Comparison of ENCODE assay signal across 17 cellular contexts in the genomic region with DNA sequence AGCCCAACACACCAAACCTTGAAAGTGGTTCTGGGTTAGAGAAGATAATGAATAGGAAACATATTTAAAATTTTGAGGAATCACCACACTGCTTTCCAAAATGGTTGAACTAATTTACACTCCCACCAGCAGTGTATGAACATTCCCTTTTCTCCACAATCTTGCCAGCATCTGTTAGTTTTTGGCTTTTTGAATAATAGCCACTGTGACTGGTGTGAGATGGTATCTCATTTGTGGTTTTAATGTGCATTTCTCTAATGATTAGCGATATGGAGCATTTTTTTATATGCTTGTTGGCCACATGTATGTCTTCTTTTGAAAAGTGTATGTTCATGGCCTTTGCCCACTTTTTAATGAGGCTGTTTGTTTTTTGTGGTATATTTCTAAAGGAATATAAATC.
DNase-seq lines count a peak whose midpoint lies in the region; ATAC-seq, FAIRE-seq and TF ChIP-seq lines count a peak whose summit lies in the region.
"Had no signal": no experiment of that assay in that cellular context is flagged by ENCODE, and none has a peak within 500 bp of the region (broad histone marks: within the 10 kb centered on the region; RNA-seq: fewer than 3 reads in every experiment).

No MANE protein-coding gene starts in this region.

- H3K36me3 ChIP-seq in IMR-90 (ENCODE audit: control insufficient read depth, insufficient read depth, low read length): no peaks in the 10 kb centered on the region
- no peaks in the 10 kb centered on the region for H3K36me3 ChIP-seq in astrocyte (ENCODE audit: insufficient read depth, low read length)

- H3K23ac ChIP-seq in IMR-90 (ENCODE audit: low read depth, low read length): no peak overlapping the region

- no peak overlapping the region for H2AK5ac ChIP-seq in IMR-90 (ENCODE audit: low read depth, low read length)

- H3K9ac ChIP-seq in IMR-90 (ENCODE audit: low read depth, low read length) (no peak overlapping the region), astrocyte (ENCODE audit: low read length) (no peak overlapping the region)

- DNase-seq in activated CD8-positive, alpha-beta T cell treated with anti-CD3 and anti-CD28 coated beads, Interleukin-2, amount 10 ng/mL, durations not matched to agents 7 days and 5 days: no peak
- no peak for DNase-seq in activated CD8-positive, alpha-beta T cell treated with anti-CD3 and anti-CD28 coated beads for 36 hours
- DNase-seq in IMR-90 (no peak), astrocyte (ENCODE audit: low read depth) (peak; percentile 53), natural killer cell (no peak), cerebellum (ENCODE audit: low spot score) (no peak), medulla oblongata (ENCODE audit: extremely low spot score) (no peak), caudate nucleus (lab: John Stamatoyannopoulos, UW) (no peak)
- DNase-seq: COR-L47, NCI-H1417, NCI-H2029, NCI-H510A, NCI-H82, PC-9 had no signal

- peak overlapping the region; percentile 47; the same call in 1 of the 2 replicates for H3K18ac ChIP-seq in IMR-90 (ENCODE audit: low read depth, low read length)

- no peaks in the 10 kb centered on the region for H3K27me3 Mint-ChIP-seq in activated CD8-positive, alpha-beta T cell treated with anti-CD3 and anti-CD28 coated beads, Interleukin-2, amount 10 ng/mL, durations not matched to agents 7 days and 5 days (ENCODE audit: low read depth)
- no peaks in the 10 kb centered on the region for H3K27me3 Mint-ChIP-seq in activated CD8-positive, alpha-beta T cell treated with anti-CD3 and anti-CD28 coated beads for 36 hours
- no peaks in the 10 kb centered on the region for H3K27me3 Mint-ChIP-seq in astrocyte (ENCODE audit: low read depth, unreplicated experiment)
- no peaks in the 10 kb centered on the region for H3K27me3 Mint-ChIP-seq in natural killer cell (ENCODE audit: low read depth in 2 of 2)
- H3K27me3 Mint-ChIP-seq: IgD-negative memory B cell had no signal

- peaks cover 47% of the 10 kb centered on the region for H3K4me1 Mint-ChIP-seq in activated CD8-positive, alpha-beta T cell treated with anti-CD3 and anti-CD28 coated beads, Interleukin-2, amount 10 ng/mL, durations not matched to agents 7 days and 5 days (ENCODE audit: low read depth)
- H3K4me1 Mint-ChIP-seq in activated CD8-positive, alpha-beta T cell treated with anti-CD3 and anti-CD28 coated beads for 36 hours (ENCODE audit: low read depth): peaks cover 31% of the 10 kb centered on the region
- H3K4me1 Mint-ChIP-seq in astrocyte (ENCODE audit: low read depth, unreplicated experiment) (peaks cover 9% of the 10 kb centered on the region), natural killer cell (peaks cover 28 to 36% of the 10 kb centered on the region in 2 donors)

- H3K79me1 ChIP-seq in IMR-90 (ENCODE audit: low read depth in 1 of 2, low read length in 2 of 2): no peaks in the 10 kb centered on the region

- H3K27ac ChIP-seq in IMR-90 (ENCODE audit: insufficient read depth, low read length) (no peak overlapping the region), astrocyte (ENCODE audit: low read depth, low read length) (no peak overlapping the region), caudate nucleus (ENCODE audit: low read depth, low read length) (no peak overlapping the region)
- H3K27ac ChIP-seq: C4-2B, PC-9 had no signal

- H3K9me3 Mint-ChIP-seq in activated CD8-positive, alpha-beta T cell treated with anti-CD3 and anti-CD28 coated beads, Interleukin-2, amount 10 ng/mL, durations not matched to agents 7 days and 5 days (ENCODE audit: insufficient read depth): peaks cover 12% of the 10 kb centered on the region
- peaks cover 16% of the 10 kb centered on the region for H3K9me3 Mint-ChIP-seq in activated CD8-positive, alpha-beta T cell treated with anti-CD3 and anti-CD28 coated beads for 36 hours
- H3K9me3 Mint-ChIP-seq in astrocyte (ENCODE audit: unreplicated experiment) (peaks cover 7% of the 10 kb centered on the region), natural killer cell (no peaks in the 10 kb centered on the region)

- intact Hi-C loops in activated CD8-positive, alpha-beta T cell treated with anti-CD3 and anti-CD28 coated beads for 36 hours (cut with micrococcal nuclease): loop anchor here (10.0 kb wide), 2 partner anchors 307 to 423 kb away; a partner anchor contains a TSS
- intact Hi-C loops in IMR-90 (cut with micrococcal nuclease): no loop called here
- intact Hi-C loops in natural killer cell (cut with micrococcal nuclease): loop anchor here (5.0 kb wide), 1 partner anchor 166 kb away; a partner anchor contains a TSS

- no peaks in the 10 kb centered on the region for H3K79me2 ChIP-seq in astrocyte (ENCODE audit: insufficient read depth, low read length)

- H4K20me1 ChIP-seq in IMR-90 (ENCODE audit: insufficient read depth, low read length) (no peaks in the 10 kb centered on the region), astrocyte (ENCODE audit: insufficient read depth, low read length) (no peaks in the 10 kb centered on the region)

- in situ Hi-C loops in IMR-90 (cut with MboI; ENCODE audit: low sequenced_read_pairs): no loop called here

- peaks cover 5% of the 10 kb centered on the region; the same call in 1 of the 2 replicates for H3K9me1 ChIP-seq in IMR-90 (ENCODE audit: insufficient read depth, low read length)

- TF ChIP-seq CTCF in activated CD8-positive, alpha-beta T cell treated with anti-CD3 and anti-CD28 coated beads for 36 hours (IDR thresholded peaks at IDR 0.05): no peak
- no peak for TF ChIP-seq CTCF in IMR-90 (conservative IDR thresholded peaks at IDR 0.05; ENCODE audit: low read depth, low read length)
- TF ChIP-seq CTCF in astrocyte (IDR thresholded peaks at IDR 0.05; ENCODE audit: insufficient read depth, low read depth, low read length): no peak
- no peak for TF ChIP-seq CTCF in natural killer cell (IDR thresholded peaks at IDR 0.05)

- peak overlapping the region; percentile 46 for H2BK5ac ChIP-seq in IMR-90 (ENCODE audit: low read depth, low read length, poor library complexity, severe bottlenecking)

- H3K4me2 ChIP-seq in IMR-90 (ENCODE audit: low read depth, low read length): no peak overlapping the region
- H3K4me2 ChIP-seq in astrocyte (ENCODE audit: low read length): no peak overlapping the region
- H3K4me2 ChIP-seq: PC-9 had no signal

- peak overlapping the region; percentile 27; the same call in 1 of the 2 replicates for H4K91ac ChIP-seq in IMR-90 (ENCODE audit: insufficient read depth, low read depth, low read length)

- dilution Hi-C loops in IMR-90 (cut with HindIII; ENCODE audit: low sequenced_read_pairs, unreplicated experiment): no loop called here

- peaks cover 39% of the 10 kb centered on the region for H3K36me3 Mint-ChIP-seq in activated CD8-positive, alpha-beta T cell treated with anti-CD3 and anti-CD28 coated beads, Interleukin-2, amount 10 ng/mL, durations not matched to agents 7 days and 5 days (ENCODE audit: low read depth)
- peaks cover 3% of the 10 kb centered on the region for H3K36me3 Mint-ChIP-seq in activated CD8-positive, alpha-beta T cell treated with anti-CD3 and anti-CD28 coated beads for 36 hours (ENCODE audit: low read depth)
- H3K36me3 Mint-ChIP-seq in astrocyte (ENCODE audit: low read depth, unreplicated experiment) (no peaks in the 10 kb centered on the region), natural killer cell (no peaks in the 10 kb centered on the region)
- H3K36me3 Mint-ChIP-seq: IgD-negative memory B cell had no signal

- no peak overlapping the region for H4K8ac ChIP-seq in IMR-90 (ENCODE audit: low read depth in 2 of 2, low read length in 2 of 2)

- H2AFZ ChIP-seq in IMR-90 (replicated peaks; ENCODE audit: low read length, poor library complexity) (no peak overlapping the region), astrocyte (ENCODE audit: low read depth, low read length) (no peak overlapping the region)
- H2AFZ ChIP-seq: PC-9 had no signal

- no peak for ATAC-seq in activated CD8-positive, alpha-beta T cell treated with anti-CD3 and anti-CD28 coated beads, Interleukin-2, amount 10 ng/mL, durations not matched to agents 7 days and 5 days
- ATAC-seq in activated CD8-positive, alpha-beta T cell treated with anti-CD3 and anti-CD28 coated beads for 36 hours: no peak
- no peak for ATAC-seq in IMR-90 (ENCODE audit: low read depth)
- ATAC-seq in natural killer cell: no peak

- no peak for TF ChIP-seq RAD21 in IMR-90 (IDR thresholded peaks at IDR 0.05; ENCODE audit: low read length)

- no peak overlapping the region for H3K4me3 ChIP-seq in IMR-90 (ENCODE audit: insufficient read depth, low read depth, low read length)
- no peak overlapping the region for H3K4me3 ChIP-seq in astrocyte (ENCODE audit: insufficient read depth, low read depth, low read length)
- H3K4me3 ChIP-seq: PC-9 had no signal

- no peak overlapping the region for H2BK15ac ChIP-seq in IMR-90 (ENCODE audit: low read depth, low read length)

- peak overlapping the region; percentile 19; the same call in 1 of the 2 replicates for H3K4ac ChIP-seq in IMR-90 (ENCODE audit: low read depth, low read length)

- TF ChIP-seq POLR2A in IMR-90 (IDR thresholded peaks at IDR 0.05; ENCODE audit: low read depth, low read length): no peak

- FAIRE-seq in astrocyte (lab: Jason Lieb, UNC): peak; percentile 34
- FAIRE-seq: A204.1 had no signal

- H4K5ac ChIP-seq in IMR-90 (ENCODE audit: low read depth, low read length): no peak overlapping the region

- H2AK9ac ChIP-seq in IMR-90 (replicated peaks; ENCODE audit: low read depth, low read length, poor library complexity): no peak overlapping the region

- H3K27me3 ChIP-seq in IMR-90 (ENCODE audit: control insufficient read depth, insufficient read depth, low read length): no peaks in the 10 kb centered on the region
- no peaks in the 10 kb centered on the region for H3K27me3 ChIP-seq in astrocyte (ENCODE audit: insufficient read depth, low read length)

- POLR2A ChIA-PET in activated CD8-positive, alpha-beta T cell treated with anti-CD3 and anti-CD28 coated beads, Interleukin-2, amount 10 ng/mL, durations not matched to agents 7 days and 5 days (lab: Charles Lee): no interaction called here
- POLR2A ChIA-PET in activated CD8-positive, alpha-beta T cell treated with anti-CD3 and anti-CD28 coated beads for 36 hours (lab: Charles Lee): no interaction called here
- POLR2A ChIA-PET in IMR-90 (lab: Charles Lee; ENCODE audit: unreplicated experiment): no interaction called here

- peak overlapping the region; percentile 92 for H3K27ac Mint-ChIP-seq in activated CD8-positive, alpha-beta T cell treated with anti-CD3 and anti-CD28 coated beads, Interleukin-2, amount 10 ng/mL, durations not matched to agents 7 days and 5 days
- H3K27ac Mint-ChIP-seq in activated CD8-positive, alpha-beta T cell treated with anti-CD3 and anti-CD28 coated beads for 36 hours: no peak overlapping the region
- no peak overlapping the region for H3K27ac Mint-ChIP-seq in astrocyte (ENCODE audit: unreplicated experiment)
- peak overlapping the region; percentile 47 to 55 for H3K27ac Mint-ChIP-seq in natural killer cell
- H3K27ac Mint-ChIP-seq: IgD-negative memory B cell had no signal

- H3K4me1 ChIP-seq in IMR-90 (ENCODE audit: control insufficient read depth, insufficient read depth, low read length) (no peaks in the 10 kb centered on the region; the same call in 1 of the 2 replicates), astrocyte (ENCODE audit: insufficient read depth, low read length) (peaks cover 3% of the 10 kb centered on the region)

- CTCF ChIA-PET in activated CD8-positive, alpha-beta T cell treated with anti-CD3 and anti-CD28 coated beads, Interleukin-2, amount 10 ng/mL, durations not matched to agents 7 days and 5 days (lab: Charles Lee): no interaction called here
- CTCF ChIA-PET in activated CD8-positive, alpha-beta T cell treated with anti-CD3 and anti-CD28 coated beads for 36 hours (lab: Charles Lee): interaction anchor here (1.1 kb wide), 1 partner anchor 13 kb away, joined by 4 read pairs; no protein-coding TSS in a partner anchor
- CTCF ChIA-PET in IMR-90 (lab: Yijun Ruan, JAX): no interaction called here

- no peak overlapping the region for H3K56ac ChIP-seq in IMR-90 (ENCODE audit: extremely low read depth, insufficient read depth, low read length)

- no CpG with 5 or more reads among the region's 1 CpG for WGBS in IMR-90 (ENCODE audit: extremely low coverage in 2 of 2, insufficient read length in 1 of 2), 2 experiments

- H2BK20ac ChIP-seq in IMR-90 (ENCODE audit: low read depth, low read length): peak overlapping the region; percentile 72; the same call in 1 of the 2 replicates

- peaks cover 5% of the 10 kb centered on the region for H3K9me3 ChIP-seq in IMR-90 (ENCODE audit: control insufficient read depth, insufficient read depth, low read length)
- peaks cover 6% of the 10 kb centered on the region for H3K9me3 ChIP-seq in astrocyte (ENCODE audit: insufficient read depth, low read depth, low read length)

- no TSS peak for BruUV-seq in IMR-90 (replicated peaks; lab: Mats Ljungman, UMichigan)

- peak overlapping the region; percentile 22; the same call in 1 of the 2 replicates for H2BK120ac ChIP-seq in IMR-90 (ENCODE audit: low read depth, low read length)

- H3K14ac ChIP-seq in IMR-90 (replicated peaks; ENCODE audit: low read depth, low read length): peak overlapping the region; percentile 25; the same call in 1 of the 2 replicates

- no peak overlapping the region for H3K4me3 Mint-ChIP-seq in activated CD8-positive, alpha-beta T cell treated with anti-CD3 and anti-CD28 coated beads, Interleukin-2, amount 10 ng/mL, durations not matched to agents 7 days and 5 days
- H3K4me3 Mint-ChIP-seq in activated CD8-positive, alpha-beta T cell treated with anti-CD3 and anti-CD28 coated beads for 36 hours: no peak overlapping the region
- H3K4me3 Mint-ChIP-seq in astrocyte (ENCODE audit: unreplicated experiment) (no peak overlapping the region), natural killer cell (peak overlapping the region; percentile 42)

Comparison
In these comparisons a context has a peak if more than half of its experiments do, and no peak if none do; other contexts are left out.
1. H3K27ac Mint-ChIP-seq: peak in activated CD8-positive, alpha-beta T cell treated with anti-CD3 and anti-CD28 coated beads, Interleukin-2, amount 10 ng/mL, durations not matched to agents 7 days and 5 days (single experiment) and natural killer cell (2 of 2); none in activated CD8-positive, alpha-beta T cell treated with anti-CD3 and anti-CD28 coated beads for 36 hours (single experiment) and astrocyte (single experiment).